Comparison of ENCODE assay signal across 15 cellular contexts in genomic region chr10:75000748-75001321, GRCh38.
A peak's percentile ranks its signal among the peaks of the same experiment; 100 is the strongest.
DNase-seq lines count a peak whose midpoint lies in the region; ATAC-seq, FAIRE-seq and TF ChIP-seq lines count a peak whose summit lies in the region.
"Had no signal": no experiment of that assay in that cellular context is flagged by ENCODE, and none has a peak within 500 bp of the region (broad histone marks: within the 10 kb centered on the region; RNA-seq: fewer than 3 reads in every experiment).

No MANE protein-coding gene starts in this region.

- H3K9me3 ChIP-seq in heart left ventricle = no peaks in the 10 kb centered on the region
- H3K9me3 ChIP-seq: mucosa of descending colon, SJCRH30, transverse colon had no signal

- CTCF ChIA-PET in activated CD8-positive, alpha-beta T cell treated with anti-CD3 and anti-CD28 coated beads for 36 hours (lab: Charles Lee) = no interaction called here
- CTCF ChIA-PET in activated CD8-positive, alpha-beta T cell treated with anti-CD3 and anti-CD28 coated beads, Interleukin-2, amount 10 ng/mL, durations not matched to agents 7 days and 5 days (lab: Charles Lee) = interaction anchor here (1.0 to 2.0 kb wide), 2 partner anchors 8 to 13 kb away, joined by 3 to 7 read pairs; no protein-coding TSS in a partner anchor

- H3K9me3 Mint-ChIP-seq in activated CD8-positive, alpha-beta T cell treated with anti-CD3 and anti-CD28 coated beads for 36 hours = no peaks in the 10 kb centered on the region
- H3K9me3 Mint-ChIP-seq in activated CD8-positive, alpha-beta T cell treated with anti-CD3 and anti-CD28 coated beads, Interleukin-2, amount 10 ng/mL, durations not matched to agents 7 days and 5 days (ENCODE audit: insufficient read depth) = no peaks in the 10 kb centered on the region
- H3K9me3 Mint-ChIP-seq in stimulated activated naive B cell treated with anti-CD40 and anti-IgM and Interleukin-4, amounts not matched to agents 10 μg/mL and 1 μg/mL and 100 μg/mL, for 72 hours = no peaks in the 10 kb centered on the region

- peak; percentile 67 for ATAC-seq in activated CD8-positive, alpha-beta T cell treated with anti-CD3 and anti-CD28 coated beads for 36 hours
- no peak for ATAC-seq in activated CD8-positive, alpha-beta T cell treated with anti-CD3 and anti-CD28 coated beads, Interleukin-2, amount 10 ng/mL, durations not matched to agents 7 days and 5 days
- ATAC-seq in GM21619 (IDR thresholded peaks at IDR 0.05; ENCODE audit: unreplicated experiment) = peak; percentile 88
- peak; percentile 92 for ATAC-seq in HG03432 (IDR thresholded peaks at IDR 0.05; ENCODE audit: unreplicated experiment)
- ATAC-seq in stimulated activated naive B cell treated with anti-CD40 and anti-IgM and Interleukin-4, amounts not matched to agents 10 μg/mL and 1 μg/mL and 100 μg/mL, for 72 hours (replicated peaks) = peak; percentile 97
- ATAC-seq in heart left ventricle = no peak
- ATAC-seq: activated CD8-positive, alpha-beta memory T cell treated with anti-CD3 and anti-CD28 coated beads, Interleukin-2, amount 10 ng/mL, durations not matched to agents 7 days and 5 days; mucosa of descending colon had no signal

- no peak for TF ChIP-seq CTCF in activated CD8-positive, alpha-beta T cell treated with anti-CD3 and anti-CD28 coated beads for 36 hours (IDR thresholded peaks at IDR 0.05)
- no peak for TF ChIP-seq CTCF in heart left ventricle (IDR thresholded peaks at IDR 0.05)

- H3K27me3 Mint-ChIP-seq in activated CD8-positive, alpha-beta T cell treated with anti-CD3 and anti-CD28 coated beads for 36 hours = no peaks in the 10 kb centered on the region
- no peaks in the 10 kb centered on the region for H3K27me3 Mint-ChIP-seq in activated CD8-positive, alpha-beta T cell treated with anti-CD3 and anti-CD28 coated beads, Interleukin-2, amount 10 ng/mL, durations not matched to agents 7 days and 5 days (ENCODE audit: low read depth)
- no peaks in the 10 kb centered on the region for H3K27me3 Mint-ChIP-seq in stimulated activated naive B cell treated with anti-CD40 and anti-IgM and Interleukin-4, amounts not matched to agents 10 μg/mL and 1 μg/mL and 100 μg/mL, for 72 hours
- H3K27me3 Mint-ChIP-seq: activated CD8-positive, alpha-beta memory T cell treated with anti-CD3 and anti-CD28 coated beads, Interleukin-2, amount 10 ng/mL, durations not matched to agents 7 days and 5 days had no signal

- H3K27me3 ChIP-seq in heart left ventricle = no peaks in the 10 kb centered on the region
- H3K27me3 ChIP-seq: cardiac muscle cell, SJCRH30, transverse colon had no signal

- DNase-seq in activated CD8-positive, alpha-beta T cell treated with anti-CD3 and anti-CD28 coated beads for 36 hours = peak; percentile 34
- DNase-seq in activated CD8-positive, alpha-beta T cell treated with anti-CD3 and anti-CD28 coated beads, Interleukin-2, amount 10 ng/mL, durations not matched to agents 7 days and 5 days = no peak
- peak; percentile 39 for DNase-seq in stimulated activated naive B cell treated with anti-CD40 and anti-IgM and Interleukin-4, amounts not matched to agents 10 μg/mL and 1 μg/mL and 100 μg/mL, for 72 hours
- no peak for DNase-seq in stimulated activated CD4-positive, alpha-beta T cell treated with anti-CD3 and anti-CD28 coated beads, Interleukin-1b, Interleukin-23, amount 100 ng/mL, for 48 hours
- DNase-seq in frontal cortex (ENCODE audit: low spot score in 2 of 2) (no peak), heart left ventricle (no peak)
- DNase-seq: activated CD8-positive, alpha-beta memory T cell treated with anti-CD3 and anti-CD28 coated beads, Interleukin-2, amount 10 ng/mL, durations not matched to agents 7 days and 5 days; mucosa of descending colon; NCI-H226; SJCRH30; transverse colon had no signal

- FAIRE-seq in frontal cortex (lab: Jason Lieb, UNC) = no peak
- FAIRE-seq: A204.1 had no signal

- H3K4me3 ChIP-seq in heart left ventricle = no peak overlapping the region
- H3K4me3 ChIP-seq: cardiac muscle cell, mucosa of descending colon, SJCRH30, transverse colon had no signal

- H3K36me3 ChIP-seq in heart left ventricle = peaks cover 0 to 47% (median 21%) of the 10 kb centered on the region in 9 donors

- TF ChIP-seq POLR2A in heart left ventricle (IDR thresholded peaks at IDR 0.05) = no peak

- H3K4me3 Mint-ChIP-seq in activated CD8-positive, alpha-beta T cell treated with anti-CD3 and anti-CD28 coated beads for 36 hours = peak overlapping the region; percentile 37
- no peak overlapping the region for H3K4me3 Mint-ChIP-seq in activated CD8-positive, alpha-beta T cell treated with anti-CD3 and anti-CD28 coated beads, Interleukin-2, amount 10 ng/mL, durations not matched to agents 7 days and 5 days
- H3K4me3 Mint-ChIP-seq in stimulated activated naive B cell treated with anti-CD40 and anti-IgM and Interleukin-4, amounts not matched to agents 10 μg/mL and 1 μg/mL and 100 μg/mL, for 72 hours = peak overlapping the region; percentile 74 to 76
- H3K4me3 Mint-ChIP-seq: activated CD8-positive, alpha-beta memory T cell treated with anti-CD3 and anti-CD28 coated beads, Interleukin-2, amount 10 ng/mL, durations not matched to agents 7 days and 5 days had no signal

- intact Hi-C loops in activated CD8-positive, alpha-beta T cell treated with anti-CD3 and anti-CD28 coated beads for 36 hours (cut with micrococcal nuclease) = no loop called here
- intact Hi-C loops in heart left ventricle (cut with DNase I) = loop anchor here in 1 of 10 donors (10.0 kb wide), 1 partner anchor 236 kb away; no protein-coding TSS in a partner anchor

- H3K4me1 ChIP-seq in heart left ventricle = no peaks in the 10 kb centered on the region
- H3K4me1 ChIP-seq: SJCRH30, transverse colon had no signal

- no peak overlapping the region for H3K27ac ChIP-seq in heart left ventricle
- H3K27ac ChIP-seq: cardiac muscle cell, SJCRH30, transverse colon had no signal

- peaks cover 3% of the 10 kb centered on the region for H3K36me3 Mint-ChIP-seq in activated CD8-positive, alpha-beta T cell treated with anti-CD3 and anti-CD28 coated beads for 36 hours (ENCODE audit: low read depth)
- H3K36me3 Mint-ChIP-seq in activated CD8-positive, alpha-beta T cell treated with anti-CD3 and anti-CD28 coated beads, Interleukin-2, amount 10 ng/mL, durations not matched to agents 7 days and 5 days (ENCODE audit: low read depth) = peaks cover 10% of the 10 kb centered on the region
- peaks cover 16 to 26% of the 10 kb centered on the region in 2 donors for H3K36me3 Mint-ChIP-seq in stimulated activated naive B cell treated with anti-CD40 and anti-IgM and Interleukin-4, amounts not matched to agents 10 μg/mL and 1 μg/mL and 100 μg/mL, for 72 hours

- WGBS in heart left ventricle, 4 donors = 86 to 91% (median 88%) methylated on average over 10 of the region's 10 CpGs

- POLR2A ChIA-PET in activated CD8-positive, alpha-beta T cell treated with anti-CD3 and anti-CD28 coated beads for 36 hours (lab: Charles Lee) = no interaction called here
- POLR2A ChIA-PET in activated CD8-positive, alpha-beta T cell treated with anti-CD3 and anti-CD28 coated beads, Interleukin-2, amount 10 ng/mL, durations not matched to agents 7 days and 5 days (lab: Charles Lee) = interaction anchor here (1.1 kb wide), 1 partner anchor 14 kb away, joined by 3 read pairs; no protein-coding TSS in a partner anchor

- peak overlapping the region; percentile 76 for H3K27ac Mint-ChIP-seq in activated CD8-positive, alpha-beta T cell treated with anti-CD3 and anti-CD28 coated beads for 36 hours
- no peak overlapping the region for H3K27ac Mint-ChIP-seq in activated CD8-positive, alpha-beta T cell treated with anti-CD3 and anti-CD28 coated beads, Interleukin-2, amount 10 ng/mL, durations not matched to agents 7 days and 5 days
- peak overlapping the region; percentile 97 for H3K27ac Mint-ChIP-seq in stimulated activated naive B cell treated with anti-CD40 and anti-IgM and Interleukin-4, amounts not matched to agents 10 μg/mL and 1 μg/mL and 100 μg/mL, for 72 hours
- H3K27ac Mint-ChIP-seq: activated CD8-positive, alpha-beta memory T cell treated with anti-CD3 and anti-CD28 coated beads, Interleukin-2, amount 10 ng/mL, durations not matched to agents 7 days and 5 days had no signal

- H3K4me1 Mint-ChIP-seq in activated CD8-positive, alpha-beta T cell treated with anti-CD3 and anti-CD28 coated beads for 36 hours (ENCODE audit: low read depth) = peaks cover 14% of the 10 kb centered on the region
- peaks cover 5% of the 10 kb centered on the region for H3K4me1 Mint-ChIP-seq in activated CD8-positive, alpha-beta T cell treated with anti-CD3 and anti-CD28 coated beads, Interleukin-2, amount 10 ng/mL, durations not matched to agents 7 days and 5 days (ENCODE audit: low read depth)
- peaks cover 24 to 35% of the 10 kb centered on the region in 2 donors for H3K4me1 Mint-ChIP-seq in stimulated activated naive B cell treated with anti-CD40 and anti-IgM and Interleukin-4, amounts not matched to agents 10 μg/mL and 1 μg/mL and 100 μg/mL, for 72 hours

Comparison
In these comparisons a context has a peak if more than half of its experiments do, and no peak if none do; other contexts are left out.
1. ATAC-seq: peak in activated CD8-positive, alpha-beta T cell treated with anti-CD3 and anti-CD28 coated beads for 36 hours (single experiment), GM21619 (single experiment), HG03432 (single experiment) and stimulated activated naive B cell treated with anti-CD40 and anti-IgM and Interleukin-4, amounts not matched to agents 10 μg/mL and 1 μg/mL and 100 μg/mL, for 72 hours (2 of 2); none in activated CD8-positive, alpha-beta T cell treated with anti-CD3 and anti-CD28 coated beads, Interleukin-2, amount 10 ng/mL, durations not matched to agents 7 days and 5 days (single experiment) and heart left ventricle (0 of 4).
2. DNase-seq: peak in activated CD8-positive, alpha-beta T cell treated with anti-CD3 and anti-CD28 coated beads for 36 hours (single experiment) and stimulated activated naive B cell treated with anti-CD40 and anti-IgM and Interleukin-4, amounts not matched to agents 10 μg/mL and 1 μg/mL and 100 μg/mL, for 72 hours (single experiment); none in activated CD8-positive, alpha-beta T cell treated with anti-CD3 and anti-CD28 coated beads, Interleukin-2, amount 10 ng/mL, durations not matched to agents 7 days and 5 days (single experiment), stimulated activated CD4-positive, alpha-beta T cell treated with anti-CD3 and anti-CD28 coated beads, Interleukin-1b, Interleukin-23, amount 100 ng/mL, for 48 hours (single experiment), frontal cortex (0 of 2) and heart left ventricle (0 of 5).